ENCODE assay signal across 15 cellular contexts in the genomic region with DNA sequence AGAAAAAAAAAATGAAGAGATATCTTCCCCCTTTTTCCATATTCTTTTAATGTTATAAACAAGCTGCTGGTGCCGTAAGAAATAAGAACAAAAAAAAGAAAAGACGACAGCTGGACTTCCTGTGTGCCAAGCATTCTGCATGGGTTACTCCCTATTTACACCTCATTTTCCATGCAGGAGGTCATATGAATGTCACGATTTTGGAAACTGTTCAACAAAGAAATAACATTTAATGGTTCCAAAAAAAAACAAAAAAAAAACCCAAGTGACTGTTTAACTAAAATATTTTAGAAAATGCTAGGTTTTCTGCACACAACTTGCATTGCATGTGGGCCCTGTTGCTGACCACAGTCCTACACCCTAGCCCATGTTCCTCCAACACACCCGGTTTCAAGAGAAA.
"Had no signal": no experiment of that assay in that cellular context is flagged by ENCODE, and none has a peak within 500 bp of the region (broad histone marks: within the 10 kb centered on the region; RNA-seq: fewer than 3 reads in every experiment).

No MANE protein-coding gene starts in this region.

- DNase-seq: activated CD4-positive, alpha-beta T cell treated with anti-CD3 and anti-CD28 coated beads, Interleukin-2, amount 50 U/mL, for 1 hour; activated naive CD4-positive, alpha-beta T cell treated with anti-CD3 and anti-CD28 coated beads, Interleukin-2, amount 50 U/mL, for 16 hours; central memory CD4-positive, alpha-beta T cell; effector memory CD4-positive, alpha-beta T cell; retina; small intestine had no signal

- H3K9me3 ChIP-seq: adrenal gland, ovary, tibial nerve, vagina had no signal

- ATAC-seq: stimulated activated memory B cell treated with anti-CD40 and anti-IgM and Interleukin-4, amounts not matched to agents 10 μg/mL and 1 μg/mL and 100 μg/mL, for 72 hours had no signal

- FAIRE-seq: keratinocyte, small intestine had no signal

- H3K27ac Mint-ChIP-seq: activated T-helper 2 cell treated with anti-CD3 and anti-CD28 coated beads, Interferon-gamma antibody, Interleukin-2, Interleukin-4, amounts not matched to agents 10 μg/mL and 5 μg/mL and 100 μg/mL, durations not matched to agents 14 hours and 24 hours and 36 hours; neural progenitor cell; stimulated activated memory B cell treated with anti-CD40 and anti-IgM and Interleukin-4, amounts not matched to agents 10 μg/mL and 1 μg/mL and 100 μg/mL, for 72 hours; T-helper 2 cell treated with Interferon-gamma antibody and Interleukin-4, amounts not matched to agents 5 μg/mL and 100 μg/mL, for 36 hours had no signal

- H3K4me1 Mint-ChIP-seq: stimulated activated memory B cell treated with anti-CD40 and anti-IgM and Interleukin-4, amounts not matched to agents 10 μg/mL and 1 μg/mL and 100 μg/mL, for 72 hours had no signal

- H3K27me3 Mint-ChIP-seq: stimulated activated memory B cell treated with anti-CD40 and anti-IgM and Interleukin-4, amounts not matched to agents 10 μg/mL and 1 μg/mL and 100 μg/mL, for 72 hours had no signal

- H3K4me3 Mint-ChIP-seq: neural progenitor cell; stimulated activated memory B cell treated with anti-CD40 and anti-IgM and Interleukin-4, amounts not matched to agents 10 μg/mL and 1 μg/mL and 100 μg/mL, for 72 hours; T-helper 2 cell treated with Interferon-gamma antibody and Interleukin-4, amounts not matched to agents 5 μg/mL and 100 μg/mL, for 36 hours had no signal
